Comparison of ENCODE assay signal across 37 cellular contexts in genomic region chr11:112300094-112300786, GRCh38. TPM values are rescaled to one million over a fixed set of nuclear protein-coding genes. Genes with fewer than 3 reads are reported as not detected.
DNase-seq lines count a peak whose midpoint lies in the region; FAIRE-seq and TF ChIP-seq lines count a peak whose summit lies in the region.
"Had no signal": no experiment of that assay in that cellular context is flagged by ENCODE, and none has a peak within 500 bp of the region (broad histone marks: within the 10 kb centered on the region; RNA-seq: fewer than 3 reads in every experiment).

No MANE protein-coding gene starts in this region.

- H3K9me3 Mint-ChIP-seq in CD8-positive, alpha-beta memory T cell = no peaks in the 10 kb centered on the region
- H3K9me3 Mint-ChIP-seq: activated CD4-positive, alpha-beta memory T cell treated with anti-CD3 and anti-CD28 coated beads for 36 hours; activated naive CD4-positive, alpha-beta T cell treated with anti-CD3 and anti-CD28 coated beads for 36 hours; brain; CD4-positive, CD25-positive, alpha-beta regulatory T cell; natural killer cell had no signal

- peaks cover 14 to 27% (median 14%) of the 10 kb centered on the region in 3 donors for H3K4me1 Mint-ChIP-seq in CD8-positive, alpha-beta memory T cell

- H3K36me3 ChIP-seq in bronchial epithelial cell (ENCODE audit: control insufficient read depth, insufficient read depth, low read length) (peaks cover 1% of the 10 kb centered on the region), left ventricle myocardium inferior (peaks cover 6% of the 10 kb centered on the region)
- no peaks in the 10 kb centered on the region for H3K36me3 ChIP-seq in CD8-positive, alpha-beta memory T cell (ENCODE audit: insufficient read depth, low read length)

- peaks cover 0 to 3% (median 2%) of the 10 kb centered on the region in 3 donors for H3K36me3 Mint-ChIP-seq in CD8-positive, alpha-beta memory T cell
- H3K36me3 Mint-ChIP-seq: activated CD4-positive, alpha-beta memory T cell treated with anti-CD3 and anti-CD28 coated beads for 36 hours; brain; natural killer cell had no signal

- no peak overlapping the region for H3K4me3 Mint-ChIP-seq in CD8-positive, alpha-beta memory T cell
- H3K4me3 Mint-ChIP-seq: activated CD4-positive, alpha-beta memory T cell treated with anti-CD3 and anti-CD28 coated beads for 36 hours; activated naive CD4-positive, alpha-beta T cell treated with anti-CD3 and anti-CD28 coated beads for 36 hours; brain; CD4-positive, CD25-positive, alpha-beta regulatory T cell had no signal

- DNase-seq in G401 (ENCODE audit: low spot score) (peak; percentile 77), bronchial epithelial cell (ENCODE audit: low read depth) (no peak), left ventricle myocardium inferior (no peak), occipital lobe (lab: John Stamatoyannopoulos, UW) (peak; percentile 42), HK-2 (ENCODE audit: unreplicated experiment) (no peak), NCI-H2196 (lab: John Stamatoyannopoulos, UW; ENCODE audit: unreplicated experiment) (no peak), D721Med (ENCODE audit: insufficient read length, low spot score) (no peak)
- DNase-seq in CD8-positive, alpha-beta memory T cell = no peak
- DNase-seq: activated CD4-positive, alpha-beta memory T cell treated with anti-CD3 and anti-CD28 coated beads for 36 hours; activated CD4-positive, CD25-positive, alpha-beta regulatory T cell treated with anti-CD3 and anti-CD28 coated beads, Interleukin-2, amount 50 U/mL, for 72 hours; activated CD8-positive, alpha-beta memory T cell treated with anti-CD3 and anti-CD28 coated beads, Interleukin-2, amount 50 U/mL, for 48 hours; activated naive CD4-positive, alpha-beta T cell treated with anti-CD3 and anti-CD28 coated beads for 36 hours; CD4-positive, CD25-positive, alpha-beta regulatory T cell; effector CD4-positive, alpha-beta T cell; HCEC 1CT; MG63; mucosa of descending colon; natural killer cell; NCI-H1105; NCI-H2029 treated with DMSO at 0.1 percent for 48 hours; NCI-H69; PC-3; retina; SHP77; stimulated activated naive CD4-positive, alpha-beta T cell; T-helper 2 cell had no signal

- no peaks in the 10 kb centered on the region for H3K27me3 Mint-ChIP-seq in CD8-positive, alpha-beta memory T cell
- H3K27me3 Mint-ChIP-seq: activated CD4-positive, alpha-beta memory T cell treated with anti-CD3 and anti-CD28 coated beads for 36 hours; CD4-positive, CD25-positive, alpha-beta regulatory T cell had no signal

- FAIRE-seq in bronchial epithelial cell (lab: Jason Lieb, UNC) (peak; percentile 60), D721Med (lab: Jason Lieb, UNC) (no peak)
- FAIRE-seq: A204.1, GM18507, islet of Langerhans had no signal

- peak overlapping the region; percentile 69 for H3K27ac ChIP-seq in left ventricle myocardium inferior (replicated peaks)
- no peak overlapping the region for H3K27ac ChIP-seq in CD8-positive, alpha-beta memory T cell (ENCODE audit: low read depth, low read length)
- H3K27ac ChIP-seq: HL-60, KMS-11 had no signal

- intact Hi-C loops in left ventricle myocardium inferior (cut with micrococcal nuclease) = no loop called here

- TF ChIP-seq CTCF in bronchial epithelial cell (IDR thresholded peaks at IDR 0.05; ENCODE audit: insufficient read depth, low read length, severe bottlenecking) (no peak), left ventricle myocardium inferior (IDR thresholded peaks at IDR 0.05; ENCODE audit: borderline replicate concordance) (no peak), D721Med (IDR thresholded peaks at IDR 0.05; ENCODE audit: insufficient read depth, missing control alignments) (no peak)

- peaks cover 45% of the 10 kb centered on the region for H3K4me1 ChIP-seq in left ventricle myocardium inferior
- peaks cover 28% of the 10 kb centered on the region for H3K4me1 ChIP-seq in CD8-positive, alpha-beta memory T cell (ENCODE audit: insufficient read depth, low read length)

- H3K9me3 ChIP-seq in left ventricle myocardium inferior (replicated peaks) = no peaks in the 10 kb centered on the region
- H3K9me3 ChIP-seq in CD8-positive, alpha-beta memory T cell (ENCODE audit: low read length) = no peaks in the 10 kb centered on the region
- H3K9me3 ChIP-seq: MG63, mucosa of descending colon had no signal

- H3K4me3 ChIP-seq in bronchial epithelial cell (ENCODE audit: low read depth, low read length) = no peak overlapping the region
- H3K4me3 ChIP-seq in left ventricle myocardium inferior = no peak overlapping the region
- no peak overlapping the region for H3K4me3 ChIP-seq in CD8-positive, alpha-beta memory T cell (ENCODE audit: low read length)
- H3K4me3 ChIP-seq: MG63, mucosa of descending colon, smooth muscle cell had no signal

- POLR2A ChIA-PET in CD8-positive, alpha-beta memory T cell (lab: Charles Lee) = no interaction called here

- in situ Hi-C loops in G401 (cut with HindIII; ENCODE audit: low sequenced_read_pairs) = no loop called here

- CTCF ChIA-PET in CD8-positive, alpha-beta memory T cell (lab: Charles Lee) = interaction anchor here (0.9 to 1.9 kb wide), 2 partner anchors 11 to 20 kb away, joined by 3 to 5 read pairs; no protein-coding TSS in a partner anchor

- H3K27me3 ChIP-seq in bronchial epithelial cell (ENCODE audit: control insufficient read depth, insufficient read depth, low read length) (no peaks in the 10 kb centered on the region), left ventricle myocardium inferior (ENCODE audit: low read depth) (no peaks in the 10 kb centered on the region)
- no peaks in the 10 kb centered on the region for H3K27me3 ChIP-seq in CD8-positive, alpha-beta memory T cell (ENCODE audit: insufficient read depth, low read length, poor library complexity, severe bottlenecking)
- H3K27me3 ChIP-seq: MG63 had no signal

- no peak overlapping the region for H3K27ac Mint-ChIP-seq in CD8-positive, alpha-beta memory T cell
- H3K27ac Mint-ChIP-seq: activated CD4-positive, alpha-beta memory T cell treated with anti-CD3 and anti-CD28 coated beads for 36 hours; activated naive CD4-positive, alpha-beta T cell treated with anti-CD3 and anti-CD28 coated beads for 36 hours; brain; CD4-positive, CD25-positive, alpha-beta regulatory T cell had no signal

RNA-seq across cellular contexts. Expression of gene PLET1, which starts 39.6 kb away (rescaled TPM):
- total RNA-seq in G401 (2014; rRNA removed; shearing (Covaris generic)) = not detected in 2 replicates
- total RNA-seq in bronchial epithelial cell = not detected in 2 replicates
- not detected for total RNA-seq in left ventricle myocardium inferior
- not detected for total RNA-seq in occipital lobe
- not detected for total RNA-seq in CD8-positive, alpha-beta memory T cell
- polyA plus RNA-seq in CD8-positive, alpha-beta memory T cell = not detected
- total RNA-seq: activated CD4-positive, alpha-beta memory T cell treated with anti-CD3 and anti-CD28 coated beads for 36 hours; activated naive CD4-positive, alpha-beta T cell treated with anti-CD3 and anti-CD28 coated beads for 36 hours; CD4-positive, CD25-positive, alpha-beta regulatory T cell; lower leg skin; mucosa of descending colon; natural killer cell; smooth muscle cell; temporal lobe; urinary bladder had no signal
- polyA plus RNA-seq: adipose tissue; CD4-positive, CD25-positive, alpha-beta regulatory T cell; smooth muscle cell; urinary bladder had no signal

Comparison
In these comparisons a context has a peak if more than half of its experiments do, and no peak if none do; other contexts are left out.
1. DNase-seq: peak in G401 (single experiment) and occipital lobe (single experiment); none in bronchial epithelial cell (single experiment), left ventricle myocardium inferior (single experiment), CD8-positive, alpha-beta memory T cell (0 of 5), HK-2 (single experiment), NCI-H2196 (single experiment) and D721Med (single experiment).